Comparison of ENCODE assay signal across 1 cellular context in genomic region chr2:224922142-224922727, GRCh38.
TF ChIP-seq lines count a peak whose summit lies in the region.

No MANE protein-coding gene starts in this region.

TF ChIP-seq in H1, 55 proteins besides CTCF, POLR2A, EP300 and RAD21 (continued from another document):
- no peak for TF ChIP-seq CHD7 (IDR thresholded peaks at IDR 0.05; ENCODE audit: insufficient replicate concordance, low read length)
- no peak for TF ChIP-seq CHD2 (IDR thresholded peaks at IDR 0.05; ENCODE audit: low read length)
- no peak for TF ChIP-seq KDM4A (IDR thresholded peaks at IDR 0.05; ENCODE audit: low read depth, low read length, severe bottlenecking)
- no peak for TF ChIP-seq CEBPB (IDR thresholded peaks at IDR 0.05; ENCODE audit: low read depth, low read length)
- TF ChIP-seq BRCA1 (IDR thresholded peaks at IDR 0.05; ENCODE audit: low read depth, low read length), result no peak
- no peak for TF ChIP-seq MAFK (IDR thresholded peaks at IDR 0.05; ENCODE audit: low read depth, low read length)
- no peak for TF ChIP-seq E2F6 (IDR thresholded peaks at IDR 0.05)
